10 cellular contexts compared by ENCODE assay signal in genomic region chr6:41655706-41656668, GRCh38. TPM values are rescaled to one million over a fixed set of nuclear protein-coding genes. Genes with fewer than 3 reads are reported as not detected.
DNase-seq lines count a peak whose midpoint lies in the region; ATAC-seq and TF ChIP-seq lines count a peak whose summit lies in the region.
"Had no signal": no experiment of that assay in that cellular context is flagged by ENCODE, and none has a peak within 500 bp of the region (broad histone marks: within the 10 kb centered on the region; RNA-seq: fewer than 3 reads in every experiment).

No MANE protein-coding gene starts in this region.

- peaks cover 17% of the 10 kb centered on the region for H3K36me3 ChIP-seq in SJCRH30
- no peaks in the 10 kb centered on the region for H3K36me3 ChIP-seq in fibroblast of lung (ENCODE audit: control insufficient read depth, insufficient read depth, low read length)
- no peaks in the 10 kb centered on the region for H3K36me3 ChIP-seq in CD4-positive, alpha-beta memory T cell (ENCODE audit: insufficient read depth, low read length)

- H3K4me1 ChIP-seq in H9 (ENCODE audit: insufficient read depth, low read length) (no peaks in the 10 kb centered on the region), SJCRH30 (peaks cover 36% of the 10 kb centered on the region), fibroblast of lung (ENCODE audit: control insufficient read depth, extremely low read depth, insufficient read depth, low read length) (no peaks in the 10 kb centered on the region)
- no peaks in the 10 kb centered on the region for H3K4me1 ChIP-seq in CD4-positive, alpha-beta memory T cell (ENCODE audit: insufficient read depth, low read length)

- no peak overlapping the region for H4K8ac ChIP-seq in H9 (replicated peaks; ENCODE audit: insufficient read length, low read depth, low read length)

- H3K9me3 Mint-ChIP-seq in H9 (no peaks in the 10 kb centered on the region), osteocyte (ENCODE audit: unreplicated experiment) (no peaks in the 10 kb centered on the region)
- no peaks in the 10 kb centered on the region for H3K9me3 Mint-ChIP-seq in CD4-positive, alpha-beta memory T cell

- no peaks in the 10 kb centered on the region for H3K23me2 ChIP-seq in H9 (ENCODE audit: insufficient read length, low read depth, low read length, poor library complexity, severe bottlenecking)

- H3T11ph ChIP-seq in H9 (ENCODE audit: low read length) = no peak overlapping the region

- no peak for ATAC-seq in GM21526 (IDR thresholded peaks at IDR 0.05; ENCODE audit: low FRiP score, unreplicated experiment)
- ATAC-seq in GM18858 (IDR thresholded peaks at IDR 0.05; ENCODE audit: unreplicated experiment) = no peak

- no peak overlapping the region for H4K5ac ChIP-seq in H9 (ENCODE audit: insufficient read length, low read depth, low read length)

- H3K14ac ChIP-seq in H9 (ENCODE audit: insufficient read depth, low read length) = no peak overlapping the region

- H3K27me3 ChIP-seq in H9 (ENCODE audit: insufficient read depth, low read length) (no peaks in the 10 kb centered on the region), SJCRH30 (no peaks in the 10 kb centered on the region), fibroblast of lung (ENCODE audit: control insufficient read depth, insufficient read depth, low read length) (no peaks in the 10 kb centered on the region)
- H3K27me3 ChIP-seq in CD4-positive, alpha-beta memory T cell (ENCODE audit: insufficient read depth, low read length) = no peaks in the 10 kb centered on the region

- no peak overlapping the region for H3K56ac ChIP-seq in H9 (ENCODE audit: insufficient read length, low read depth, low read length)

- no peaks in the 10 kb centered on the region for H3K9me3 ChIP-seq in H9 (ENCODE audit: control insufficient read depth, low read depth, low read length)
- H3K9me3 ChIP-seq in SJCRH30 (replicated peaks) = no peaks in the 10 kb centered on the region
- no peaks in the 10 kb centered on the region for H3K9me3 ChIP-seq in fibroblast of lung (ENCODE audit: control insufficient read depth, insufficient read depth, low read depth, low read length)
- no peaks in the 10 kb centered on the region for H3K9me3 ChIP-seq in CD4-positive, alpha-beta memory T cell (ENCODE audit: control insufficient read depth in 1 of 2, low read length in 2 of 2)

- peaks cover 9 to 21% of the 10 kb centered on the region in 2 experiments; a peak in 3 of 4 replicates for H3K4me1 Mint-ChIP-seq in H9
- peaks cover 53% of the 10 kb centered on the region for H3K4me1 Mint-ChIP-seq in osteocyte (ENCODE audit: unreplicated experiment)
- H3K4me1 Mint-ChIP-seq in CD4-positive, alpha-beta memory T cell = no peaks in the 10 kb centered on the region

- H2BK5ac ChIP-seq in H9 (ENCODE audit: insufficient read length, low read length) = no peak overlapping the region

- H3K4me2 ChIP-seq in H9 (ENCODE audit: insufficient read depth, insufficient read length, low read length) (no peak overlapping the region), fibroblast of lung (ENCODE audit: extremely low read depth, insufficient read depth, low read length) (no peak overlapping the region)

- H3K23ac ChIP-seq in H9 (ENCODE audit: insufficient read length, low read depth, low read length) = no peak overlapping the region

- H3K18ac ChIP-seq in H9 (ENCODE audit: insufficient read length, low read depth, low read length) = no peak overlapping the region

- H2AFZ ChIP-seq in H9 (ENCODE audit: low read length) (no peak overlapping the region), fibroblast of lung (ENCODE audit: low read length) (no peak overlapping the region)

- peaks cover 16% of the 10 kb centered on the region for H3K27me3 Mint-ChIP-seq in H9 (ENCODE audit: low read depth)
- H3K27me3 Mint-ChIP-seq in osteocyte (ENCODE audit: unreplicated experiment) = peaks cover 3% of the 10 kb centered on the region
- peaks cover 17 to 32% of the 10 kb centered on the region in 2 donors for H3K27me3 Mint-ChIP-seq in CD4-positive, alpha-beta memory T cell

- POLR2A ChIA-PET in CD4-positive, alpha-beta memory T cell (lab: Charles Lee; ENCODE audit: partially characterized antibody) = no interaction called here

- H3K4me3 ChIP-seq in SJCRH30 = no peak overlapping the region
- no peak overlapping the region for H3K4me3 ChIP-seq in fibroblast of lung (replicated peaks in 1 of 4; ENCODE audit: control extremely low read depth in 1 of 4, insufficient read depth in 1 of 4, low read depth in 3 of 4, low read length in 4 of 4)
- no peak overlapping the region for H3K4me3 ChIP-seq in CD4-positive, alpha-beta memory T cell (ENCODE audit: low read length in 2 of 2)

- H3K36me3 Mint-ChIP-seq in H9 (ENCODE audit: insufficient read depth in 1 of 3, low read depth in 3 of 3) (peaks cover 8 to 19% (median 11%) of the 10 kb centered on the region in 3 experiments; a peak in 5 of 7 replicates), osteocyte (ENCODE audit: unreplicated experiment) (peaks cover 14% of the 10 kb centered on the region)
- H3K36me3 Mint-ChIP-seq in CD4-positive, alpha-beta memory T cell = no peaks in the 10 kb centered on the region

- H3K79me2 ChIP-seq in H9 (ENCODE audit: insufficient read depth, low read length) (no peaks in the 10 kb centered on the region), fibroblast of lung (ENCODE audit: control insufficient read depth, insufficient read depth, low read length) (no peaks in the 10 kb centered on the region)

- no peaks in the 10 kb centered on the region for H3K79me1 ChIP-seq in H9 (ENCODE audit: insufficient read depth, low read depth, low read length, poor library complexity, severe bottlenecking)

- H4K20me1 ChIP-seq in H9 (ENCODE audit: control insufficient read depth, insufficient read depth, insufficient read length) = no peaks in the 10 kb centered on the region
- H4K20me1 ChIP-seq in fibroblast of lung (ENCODE audit: control insufficient read depth, extremely low read depth, insufficient read depth, low read length) = no peaks in the 10 kb centered on the region

- no peak overlapping the region for H2BK12ac ChIP-seq in H9 (ENCODE audit: insufficient read length, low read depth, low read length)

- no peak overlapping the region for H2BK120ac ChIP-seq in H9 (ENCODE audit: low read depth, low read length, poor library complexity, severe bottlenecking)

- intact Hi-C loops in CD4-positive, alpha-beta memory T cell (cut with micrococcal nuclease) = no loop called here

- H3K27ac Mint-ChIP-seq in H9 = peak overlapping the region in 2 of 3 experiments; percentile 0 to 1; a peak in 3 of 7 replicates
- H3K27ac Mint-ChIP-seq in osteocyte (ENCODE audit: unreplicated experiment) = peak overlapping the region; percentile 75
- no peak overlapping the region for H3K27ac Mint-ChIP-seq in CD4-positive, alpha-beta memory T cell

- DNase-seq in H9 = no peak
- peak; percentile 72 to 79 for DNase-seq in SJCRH30
- peak; percentile 37 to 59 for DNase-seq in fibroblast of lung (ENCODE audit: low read depth in 2 of 2)
- no peak for DNase-seq in osteocyte (ENCODE audit: extremely low spot score, unreplicated experiment)
- no peak for DNase-seq in CD4-positive, alpha-beta memory T cell
- DNase-seq in NCI-H128 (lab: John Stamatoyannopoulos, UW; ENCODE audit: unreplicated experiment) = no peak
- DNase-seq: foreskin melanocyte, NCI-H1694 treated with DMSO at 0.1 percent for 48 hours had no signal

- H3K27ac ChIP-seq in H9 (ENCODE audit: insufficient read length, low read depth, low read length) (no peak overlapping the region), SJCRH30 (peak overlapping the region; percentile 21), fibroblast of lung (ENCODE audit: insufficient read depth, low read length) (no peak overlapping the region)
- no peak overlapping the region for H3K27ac ChIP-seq in CD4-positive, alpha-beta memory T cell (ENCODE audit: low read depth, low read length)

- no peak overlapping the region for H4K91ac ChIP-seq in H9 (ENCODE audit: insufficient read length, low read depth, low read length)

- 100% methylated on average over 2 of the region's 22 CpGs for WGBS in H9 (ENCODE audit: extremely low coverage, insufficient read length, low lambda C conversion rate)

- H2BK15ac ChIP-seq in H9 (ENCODE audit: low read depth, low read length) = no peak overlapping the region

- H3K4me3 Mint-ChIP-seq in H9 (no peak overlapping the region), osteocyte (ENCODE audit: unreplicated experiment) (no peak overlapping the region)
- H3K4me3 Mint-ChIP-seq in CD4-positive, alpha-beta memory T cell = no peak overlapping the region

- no peak for TF ChIP-seq CTCF in H9 (conservative IDR thresholded peaks at IDR 0.05)
- no peak for TF ChIP-seq CTCF in fibroblast of lung (conservative IDR thresholded peaks at IDR 0.05 in 1 of 2, IDR thresholded peaks at IDR 0.05 in 1 of 2; ENCODE audit: low read depth in 1 of 2, low read length in 2 of 2)
- TF ChIP-seq CTCF in osteocyte (IDR thresholded peaks at IDR 0.05) = no peak

- H3K4ac ChIP-seq in H9 (ENCODE audit: low read depth, low read length) = no peak overlapping the region

- CTCF ChIA-PET in CD4-positive, alpha-beta memory T cell (lab: Charles Lee; ENCODE audit: partially characterized antibody) = no interaction called here

- H3K9ac ChIP-seq in H9 (ENCODE audit: extremely low read depth, insufficient read length, low read length) (no peak overlapping the region), fibroblast of lung (ENCODE audit: insufficient read depth, low read length) (no peak overlapping the region)

- no peak overlapping the region for H2AK5ac ChIP-seq in H9 (ENCODE audit: insufficient read length, low read length)

- H2BK20ac ChIP-seq in H9 (ENCODE audit: low read depth, low read length, poor library complexity, severe bottlenecking) = no peak overlapping the region

RNA-seq across cellular contexts. Expression of gene MDFI, which starts 17.7 kb away (rescaled TPM):
- total RNA-seq in H9 (2021) (40.9 and 45.0 TPM in 2 replicates), fibroblast of lung (0.17 and 3.3 TPM in 2 replicates), osteocyte (74.1 and 75.9 TPM in 2 replicates)
- total RNA-seq in SJCRH30 (2014; rRNA removed; shearing (Covaris generic)) = 166 and 176 TPM in 2 replicates
- not detected in 2 replicates for polyA plus RNA-seq in fibroblast of lung
- polyA plus RNA-seq in fibroblast of lung (2012) = not detected in 2 replicates
- not detected in 2 replicates for polyA minus RNA-seq in fibroblast of lung (ENCODE audit: low replicate concordance)
- total RNA-seq in CD4-positive, alpha-beta memory T cell = not detected
- polyA plus RNA-seq in CD4-positive, alpha-beta memory T cell = not detected

Comparison
In these comparisons a context has a peak if more than half of its experiments do, and no peak if none do; other contexts are left out.
1. DNase-seq: peak in SJCRH30 (2 of 2) and fibroblast of lung (2 of 2); none in H9 (single experiment), osteocyte (single experiment), CD4-positive, alpha-beta memory T cell (0 of 5) and NCI-H128 (single experiment).
2. H3K27ac Mint-ChIP-seq: peak in H9 (2 of 3) and osteocyte (single experiment); none in CD4-positive, alpha-beta memory T cell (0 of 7).